ENCODE assay signal across 1 cellular context in genomic region chr1:160375788-160376524, GRCh38.
TF ChIP-seq lines count a peak whose summit lies in the region.

No MANE protein-coding gene starts in this region.

TF ChIP-seq in H1, 55 proteins besides CTCF, POLR2A, EP300 and RAD21 (continued from another document):
- peak; percentile 78 for TF ChIP-seq POLR2AphosphoS5 (IDR thresholded peaks at IDR 0.05; ENCODE audit: low read depth, low read length)
- TF ChIP-seq BACH1 (IDR thresholded peaks at IDR 0.05; ENCODE audit: low read length), result no peak
- TF ChIP-seq CBX5 (IDR thresholded peaks at IDR 0.05; ENCODE audit: low read depth, low read length), result no peak
- peak; percentile 59 for TF ChIP-seq TAF1 (IDR thresholded peaks at IDR 0.05; ENCODE audit: low read depth, low read length)
- TF ChIP-seq KDM1A (IDR thresholded peaks at IDR 0.05; ENCODE audit: borderline replicate concordance, low read length), result no peak
- 0 out of 2 replicates have a peak, but pooled peaks have one; percentile 20 for TF ChIP-seq POU5F1 (IDR thresholded peaks at IDR 0.05; ENCODE audit: low read depth, low read length)
- TF ChIP-seq, protein P1, sequence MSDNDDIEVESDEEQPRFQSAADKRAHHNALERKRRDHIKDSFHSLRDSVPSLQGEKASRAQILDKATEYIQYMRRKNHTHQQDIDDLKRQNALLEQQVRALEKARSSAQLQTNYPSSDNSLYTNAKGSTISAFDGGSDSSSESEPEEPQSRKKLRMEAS (IDR thresholded peaks at IDR 0.05), result peak; percentile 70
- no peak for TF ChIP-seq BCL11A (IDR thresholded peaks at IDR 0.05; ENCODE audit: low read depth in 2 of 2, low read length in 2 of 2)
- TF ChIP-seq TEAD4 (IDR thresholded peaks at IDR 0.05; ENCODE audit: low read depth, low read length), result no peak
- TF ChIP-seq EGR1 (IDR thresholded peaks at IDR 0.05; ENCODE audit: borderline replicate concordance, low read depth, low read length), result no peak
- peak; percentile 53; the same call in 1 of the 2 replicates for TF ChIP-seq JUN (IDR thresholded peaks at IDR 0.05; ENCODE audit: low read depth, low read length)
- TF ChIP-seq ZNF274 (IDR thresholded peaks at IDR 0.05; ENCODE audit: borderline replicate concordance, extremely low read depth, low read length), result no peak
- TF ChIP-seq SIN3A (conservative IDR thresholded peaks at IDR 0.05 in 1 of 2, IDR thresholded peaks at IDR 0.05 in 1 of 2; ENCODE audit: low read depth in 1 of 2, low read length in 2 of 2), result no peak
- TF ChIP-seq, protein P2, sequence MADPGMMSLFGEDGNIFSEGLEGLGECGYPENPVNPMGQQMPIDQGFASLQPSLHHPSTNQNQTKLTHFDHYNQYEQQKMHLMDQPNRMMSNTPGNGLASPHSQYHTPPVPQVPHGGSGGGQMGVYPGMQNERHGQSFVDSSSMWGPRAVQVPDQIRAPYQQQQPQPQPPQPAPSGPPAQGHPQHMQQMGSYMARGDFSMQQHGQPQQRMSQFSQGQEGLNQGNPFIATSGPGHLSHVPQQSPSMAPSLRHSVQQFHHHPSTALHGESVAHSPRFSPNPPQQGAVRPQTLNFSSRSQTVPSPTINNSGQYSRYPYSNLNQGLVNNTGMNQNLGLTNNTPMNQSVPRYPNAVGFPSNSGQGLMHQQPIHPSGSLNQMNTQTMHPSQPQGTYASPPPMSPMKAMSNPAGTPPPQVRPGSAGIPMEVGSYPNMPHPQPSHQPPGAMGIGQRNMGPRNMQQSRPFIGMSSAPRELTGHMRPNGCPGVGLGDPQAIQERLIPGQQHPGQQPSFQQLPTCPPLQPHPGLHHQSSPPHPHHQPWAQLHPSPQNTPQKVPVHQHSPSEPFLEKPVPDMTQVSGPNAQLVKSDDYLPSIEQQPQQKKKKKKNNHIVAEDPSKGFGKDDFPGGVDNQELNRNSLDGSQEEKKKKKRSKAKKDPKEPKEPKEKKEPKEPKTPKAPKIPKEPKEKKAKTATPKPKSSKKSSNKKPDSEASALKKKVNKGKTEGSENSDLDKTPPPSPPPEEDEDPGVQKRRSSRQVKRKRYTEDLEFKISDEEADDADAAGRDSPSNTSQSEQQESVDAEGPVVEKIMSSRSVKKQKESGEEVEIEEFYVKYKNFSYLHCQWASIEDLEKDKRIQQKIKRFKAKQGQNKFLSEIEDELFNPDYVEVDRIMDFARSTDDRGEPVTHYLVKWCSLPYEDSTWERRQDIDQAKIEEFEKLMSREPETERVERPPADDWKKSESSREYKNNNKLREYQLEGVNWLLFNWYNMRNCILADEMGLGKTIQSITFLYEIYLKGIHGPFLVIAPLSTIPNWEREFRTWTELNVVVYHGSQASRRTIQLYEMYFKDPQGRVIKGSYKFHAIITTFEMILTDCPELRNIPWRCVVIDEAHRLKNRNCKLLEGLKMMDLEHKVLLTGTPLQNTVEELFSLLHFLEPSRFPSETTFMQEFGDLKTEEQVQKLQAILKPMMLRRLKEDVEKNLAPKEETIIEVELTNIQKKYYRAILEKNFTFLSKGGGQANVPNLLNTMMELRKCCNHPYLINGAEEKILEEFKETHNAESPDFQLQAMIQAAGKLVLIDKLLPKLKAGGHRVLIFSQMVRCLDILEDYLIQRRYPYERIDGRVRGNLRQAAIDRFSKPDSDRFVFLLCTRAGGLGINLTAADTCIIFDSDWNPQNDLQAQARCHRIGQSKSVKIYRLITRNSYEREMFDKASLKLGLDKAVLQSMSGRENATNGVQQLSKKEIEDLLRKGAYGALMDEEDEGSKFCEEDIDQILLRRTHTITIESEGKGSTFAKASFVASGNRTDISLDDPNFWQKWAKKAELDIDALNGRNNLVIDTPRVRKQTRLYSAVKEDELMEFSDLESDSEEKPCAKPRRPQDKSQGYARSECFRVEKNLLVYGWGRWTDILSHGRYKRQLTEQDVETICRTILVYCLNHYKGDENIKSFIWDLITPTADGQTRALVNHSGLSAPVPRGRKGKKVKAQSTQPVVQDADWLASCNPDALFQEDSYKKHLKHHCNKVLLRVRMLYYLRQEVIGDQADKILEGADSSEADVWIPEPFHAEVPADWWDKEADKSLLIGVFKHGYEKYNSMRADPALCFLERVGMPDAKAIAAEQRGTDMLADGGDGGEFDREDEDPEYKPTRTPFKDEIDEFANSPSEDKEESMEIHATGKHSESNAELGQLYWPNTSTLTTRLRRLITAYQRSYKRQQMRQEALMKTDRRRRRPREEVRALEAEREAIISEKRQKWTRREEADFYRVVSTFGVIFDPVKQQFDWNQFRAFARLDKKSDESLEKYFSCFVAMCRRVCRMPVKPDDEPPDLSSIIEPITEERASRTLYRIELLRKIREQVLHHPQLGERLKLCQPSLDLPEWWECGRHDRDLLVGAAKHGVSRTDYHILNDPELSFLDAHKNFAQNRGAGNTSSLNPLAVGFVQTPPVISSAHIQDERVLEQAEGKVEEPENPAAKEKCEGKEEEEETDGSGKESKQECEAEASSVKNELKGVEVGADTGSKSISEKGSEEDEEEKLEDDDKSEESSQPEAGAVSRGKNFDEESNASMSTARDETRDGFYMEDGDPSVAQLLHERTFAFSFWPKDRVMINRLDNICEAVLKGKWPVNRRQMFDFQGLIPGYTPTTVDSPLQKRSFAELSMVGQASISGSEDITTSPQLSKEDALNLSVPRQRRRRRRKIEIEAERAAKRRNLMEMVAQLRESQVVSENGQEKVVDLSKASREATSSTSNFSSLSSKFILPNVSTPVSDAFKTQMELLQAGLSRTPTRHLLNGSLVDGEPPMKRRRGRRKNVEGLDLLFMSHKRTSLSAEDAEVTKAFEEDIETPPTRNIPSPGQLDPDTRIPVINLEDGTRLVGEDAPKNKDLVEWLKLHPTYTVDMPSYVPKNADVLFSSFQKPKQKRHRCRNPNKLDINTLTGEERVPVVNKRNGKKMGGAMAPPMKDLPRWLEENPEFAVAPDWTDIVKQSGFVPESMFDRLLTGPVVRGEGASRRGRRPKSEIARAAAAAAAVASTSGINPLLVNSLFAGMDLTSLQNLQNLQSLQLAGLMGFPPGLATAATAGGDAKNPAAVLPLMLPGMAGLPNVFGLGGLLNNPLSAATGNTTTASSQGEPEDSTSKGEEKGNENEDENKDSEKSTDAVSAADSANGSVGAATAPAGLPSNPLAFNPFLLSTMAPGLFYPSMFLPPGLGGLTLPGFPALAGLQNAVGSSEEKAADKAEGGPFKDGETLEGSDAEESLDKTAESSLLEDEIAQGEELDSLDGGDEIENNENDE (IDR thresholded peaks at IDR 0.05; ENCODE audit: insufficient replicate concordance, low read length), result no peak
- TF ChIP-seq SP2 (IDR thresholded peaks at IDR 0.05; ENCODE audit: low read length), result no peak
